16 cellular contexts compared by ENCODE assay signal in genomic region chr2:36427790-36428243, GRCh38.
DNase-seq lines count a peak whose midpoint lies in the region; ATAC-seq and TF ChIP-seq lines count a peak whose summit lies in the region.
"Had no signal": no experiment of that assay in that cellular context is flagged by ENCODE, and none has a peak within 500 bp of the region (broad histone marks: within the 10 kb centered on the region; RNA-seq: fewer than 3 reads in every experiment).

No MANE protein-coding gene starts in this region.

- no peak overlapping the region for H2AFZ ChIP-seq in osteoblast (ENCODE audit: low read length)

- peak overlapping the region; percentile 19 to 78 for H3K27ac ChIP-seq in coronary artery
- peak overlapping the region; percentile 31 for H3K27ac ChIP-seq in osteoblast (ENCODE audit: low read depth, low read length)
- H3K27ac ChIP-seq: dorsolateral prefrontal cortex had no signal

- H3K4me3 ChIP-seq in coronary artery: no peak overlapping the region
- no peak overlapping the region for H3K4me3 ChIP-seq in osteoblast (ENCODE audit: insufficient read depth, low read length)
- H3K4me3 ChIP-seq: dorsolateral prefrontal cortex had no signal

- H3K79me2 ChIP-seq in osteoblast (ENCODE audit: insufficient read depth, low read length): peaks cover 97% of the 10 kb centered on the region

- H4K20me1 ChIP-seq in osteoblast (ENCODE audit: insufficient read depth, low read length): peaks cover 52% of the 10 kb centered on the region

- H3K4me1 ChIP-seq in osteoblast (ENCODE audit: insufficient read depth, low read length): peaks cover 64% of the 10 kb centered on the region

- no peaks in the 10 kb centered on the region for H3K9me3 ChIP-seq in osteoblast (ENCODE audit: low read depth, low read length)

- no peak for TF ChIP-seq CTCF in coronary artery (IDR thresholded peaks at IDR 0.05)
- no peak for TF ChIP-seq CTCF in osteoblast (IDR thresholded peaks at IDR 0.05; ENCODE audit: extremely low read depth, low read depth, low read length)

- H3K4me2 ChIP-seq in osteoblast (ENCODE audit: insufficient read depth, low read length): no peak overlapping the region

- H3K36me3 ChIP-seq in osteoblast (ENCODE audit: insufficient read depth, low read length): peaks cover 39% of the 10 kb centered on the region

- in situ Hi-C loops in Caki2 (cut with HindIII; ENCODE audit: low pct_unique_long_range_greater_than_20kb, low sequenced_read_pairs): no loop called here

- no peaks in the 10 kb centered on the region for H3K27me3 ChIP-seq in osteoblast (ENCODE audit: insufficient read depth, low read length)
- H3K27me3 ChIP-seq: dorsolateral prefrontal cortex had no signal

- DNase-seq in Caki2 (ENCODE audit: low read depth): peak; percentile 45
- peak; percentile 60 for DNase-seq in M059J (ENCODE audit: low read depth)
- no peak for DNase-seq in coronary artery (ENCODE audit: low spot score)
- DNase-seq in osteoblast (ENCODE audit: insufficient read length, low spot score, missing footprints): no peak
- DNase-seq in NCI-H1092 treated with DMSO at 0.1 percent for 48 hours (lab: John Stamatoyannopoulos, UW): no peak
- DNase-seq in GM03348 (ENCODE audit: low spot score): no peak
- DNase-seq: activated CD4-positive, CD25-positive, alpha-beta regulatory T cell treated with anti-CD3 and anti-CD28 coated beads, Interleukin-2, amount 50 U/mL, for 72 hours; activated naive CD4-positive, alpha-beta T cell treated with anti-CD3 and anti-CD28 coated beads, Interleukin-2, amount 10 ng/mL, durations not matched to agents 7 days and 5 days; DMS53; dorsolateral prefrontal cortex; naive thymus-derived CD4-positive, alpha-beta T cell; NCI-H1048; Right ventricle myocardium superior; T-helper 17 cell had no signal

- no peak for ATAC-seq in HG02588 (IDR thresholded peaks at IDR 0.05; ENCODE audit: unreplicated experiment)
- ATAC-seq in HG03159 (IDR thresholded peaks at IDR 0.05; ENCODE audit: unreplicated experiment): no peak
- ATAC-seq: naive thymus-derived CD4-positive, alpha-beta T cell; T-helper 17 cell had no signal

Comparison
In these comparisons a context has a peak if more than half of its experiments do, and no peak if none do; other contexts are left out.
1. DNase-seq: peak in Caki2 (single experiment) and M059J (single experiment); none in coronary artery (single experiment), osteoblast (single experiment), NCI-H1092 treated with DMSO at 0.1 percent for 48 hours (single experiment) and GM03348 (single experiment).